Comparison of ENCODE assay signal across 16 cellular contexts in the genomic region with DNA sequence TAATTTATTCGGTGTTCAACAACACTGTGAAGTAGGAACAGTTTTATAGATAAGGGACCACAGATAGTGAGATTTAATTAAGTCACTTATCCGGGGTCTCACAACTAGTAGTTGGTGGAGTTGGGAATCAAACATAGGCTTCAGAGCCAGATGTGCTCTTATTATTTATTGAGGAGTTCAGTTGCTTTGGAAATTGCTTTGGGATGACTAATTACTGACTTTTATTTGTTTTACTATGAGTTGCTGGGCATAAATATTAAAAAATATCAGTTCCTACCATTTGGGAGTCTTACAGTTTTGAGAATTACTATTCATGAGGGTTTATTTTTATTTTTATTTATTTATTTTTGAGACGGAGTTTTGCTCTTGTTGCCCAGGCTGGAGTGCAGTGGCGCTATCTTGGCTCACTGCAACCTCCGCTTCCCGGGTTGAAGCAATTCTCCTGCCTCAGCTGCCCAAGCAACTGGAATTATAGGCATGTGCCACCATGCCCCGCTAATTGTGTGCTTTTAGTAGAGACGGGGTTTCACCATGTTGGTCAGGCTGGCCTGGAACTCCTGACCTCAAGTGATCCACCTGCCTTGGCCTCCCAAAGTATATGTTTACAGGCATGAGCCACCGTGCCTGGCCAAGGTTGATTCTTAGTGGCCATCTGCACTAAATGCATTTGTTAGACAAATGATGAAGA. TPM values are rescaled to one million over a fixed set of nuclear protein-coding genes. Genes with fewer than 3 reads are reported as not detected.
DNase-seq lines count a peak whose midpoint lies in the region; ATAC-seq and TF ChIP-seq lines count a peak whose summit lies in the region.
"Had no signal": no experiment of that assay in that cellular context is flagged by ENCODE, and none has a peak within 500 bp of the region (broad histone marks: within the 10 kb centered on the region; RNA-seq: fewer than 3 reads in every experiment).

No MANE protein-coding gene starts in this region.

- intact Hi-C loops in left ventricle myocardium inferior (cut with micrococcal nuclease), result no loop called here
- intact Hi-C loops in left ventricle myocardium superior (cut with micrococcal nuclease), result no loop called here
- intact Hi-C loops in ascending aorta (cut with DNase I), result no loop called here
- intact Hi-C loops in right lobe of liver (cut with DNase I), result no loop called here
- intact Hi-C loops in vagina (cut with DNase I), result no loop called here

- H3K9me3 ChIP-seq in left ventricle myocardium inferior (replicated peaks), result no peaks in the 10 kb centered on the region
- no peaks in the 10 kb centered on the region for H3K9me3 ChIP-seq in ascending aorta
- H3K9me3 ChIP-seq in right lobe of liver, result no peaks in the 10 kb centered on the region
- no peaks in the 10 kb centered on the region for H3K9me3 ChIP-seq in vagina
- H3K9me3 ChIP-seq: body of pancreas had no signal

- H3K4me3 ChIP-seq in left ventricle myocardium inferior (no peak overlapping the region), ascending aorta (no peak overlapping the region), right lobe of liver (no peak overlapping the region), vagina (no peak overlapping the region)
- H3K4me3 ChIP-seq: body of pancreas had no signal

- TF ChIP-seq CTCF in left ventricle myocardium inferior (IDR thresholded peaks at IDR 0.05; ENCODE audit: borderline replicate concordance) (no peak), ascending aorta (IDR thresholded peaks at IDR 0.05) (no peak), right lobe of liver (IDR thresholded peaks at IDR 0.05) (no peak), vagina (IDR thresholded peaks at IDR 0.05) (no peak)

- H3K27me3 ChIP-seq in left ventricle myocardium inferior (ENCODE audit: low read depth) (no peaks in the 10 kb centered on the region), ascending aorta (no peaks in the 10 kb centered on the region), right lobe of liver (no peaks in the 10 kb centered on the region), vagina (no peaks in the 10 kb centered on the region)
- H3K27me3 ChIP-seq: body of pancreas had no signal

- ATAC-seq in left ventricle myocardium superior, result no peak
- ATAC-seq in right lobe of liver, result peak in 1 of 4 donors; percentile 25
- ATAC-seq in GM19324 (IDR thresholded peaks at IDR 0.05; ENCODE audit: low FRiP score, unreplicated experiment), result no peak
- ATAC-seq in GM18519 (IDR thresholded peaks at IDR 0.05; ENCODE audit: low FRiP score, unreplicated experiment), result no peak
- ATAC-seq: body of pancreas, right cardiac atrium had no signal

- 34% methylated on average over 9 of the region's 9 CpGs for WGBS in right lobe of liver (ENCODE audit: insufficient coverage, low coverage, low lambda C conversion rate, missing lambda C conversion rate)

- H3K27ac ChIP-seq in left ventricle myocardium inferior (replicated peaks) (peak overlapping the region; percentile 4), ascending aorta (peak overlapping the region; percentile 53 to 92), right lobe of liver (peak overlapping the region in 1 of 3 donors; percentile 54), vagina (peak overlapping the region; percentile 3)
- H3K27ac ChIP-seq: HL-60 had no signal

- H3K4me1 ChIP-seq in left ventricle myocardium inferior (peaks cover 79% of the 10 kb centered on the region), ascending aorta (peaks cover 16 to 55% of the 10 kb centered on the region in 2 donors), right lobe of liver (peaks cover 0 to 74% (median 29%) of the 10 kb centered on the region in 4 donors), vagina (peaks cover 87% of the 10 kb centered on the region)

- H3K36me3 ChIP-seq in left ventricle myocardium inferior (no peaks in the 10 kb centered on the region), ascending aorta (no peaks in the 10 kb centered on the region), right lobe of liver (no peaks in the 10 kb centered on the region), vagina (no peaks in the 10 kb centered on the region)

- TF ChIP-seq POLR2A in right lobe of liver (IDR thresholded peaks at IDR 0.05), result no peak
- no peak for TF ChIP-seq POLR2A in vagina (IDR thresholded peaks at IDR 0.05)

- DNase-seq in left ventricle myocardium inferior (no peak), left ventricle myocardium superior (no peak), ascending aorta (ENCODE audit: low spot score in 2 of 2) (no peak), right lobe of liver (peak in 2 of 3 donors; percentile 78 to 80), vagina (ENCODE audit: extremely low spot score in 2 of 2) (no peak), amniotic stem cell (lab: John Stamatoyannopoulos, UW) (no peak)
- DNase-seq: activated CD4-positive, alpha-beta memory T cell treated with anti-CD3 and anti-CD28 coated beads, Interleukin-2, amount 10 ng/mL, durations not matched to agents 7 days and 5 days; body of pancreas; DMS153; head of caudate nucleus; NCI-H774; right cardiac atrium; T1000 had no signal

RNA-seq across cellular contexts. Expression of gene THRAP3, which starts 27.7 kb away (rescaled TPM):
- total RNA-seq in left ventricle myocardium inferior (59.0 TPM), left ventricle myocardium superior (67.9 TPM), ascending aorta (39.5 TPM), right lobe of liver (10 to 100 TPM; 33.7 to 53.6 (median 40.7) TPM), vagina (57.7 TPM)

RNA-seq across cellular contexts. Expression of gene SH3D21, which starts 54.2 kb away (rescaled TPM):
- total RNA-seq in left ventricle myocardium inferior (1.9 TPM), left ventricle myocardium superior (1.1 TPM), ascending aorta (1.3 TPM), right lobe of liver (1 to 10 TPM in 4 of 6 experiments, under 1 TPM in 2; 0.50 to 5.1 (median 1.2) TPM), vagina (17.2 TPM)

Comparison
In these comparisons a context has a peak if more than half of its experiments do, and no peak if none do; other contexts are left out.
1. DNase-seq: peak in right lobe of liver (2 of 3); none in left ventricle myocardium inferior (single experiment), left ventricle myocardium superior (single experiment), ascending aorta (0 of 2), vagina (0 of 2) and amniotic stem cell (single experiment).